Comparison of ENCODE assay signal across 29 cellular contexts in genomic region chr2:181766129-181766528, GRCh38.
"Had no signal": no experiment of that assay in that cellular context is flagged by ENCODE, and none has a peak within 500 bp of the region (broad histone marks: within the 10 kb centered on the region; RNA-seq: fewer than 3 reads in every experiment).

No MANE protein-coding gene starts in this region.

- H3K27ac ChIP-seq: left lung, lower lobe of right lung, neural progenitor cell, neutrophil, parathyroid adenoma, right atrium auricular region, right lobe of liver, stomach, thyroid gland, transverse colon, upper lobe of left lung, vagina had no signal

- H3K4me3 Mint-ChIP-seq: naive B cell; natural killer cell; nephron progenitor cell; neural progenitor cell; stimulated activated naive B cell treated with anti-CD40 and anti-IgM and Interleukin-4, amounts not matched to agents 10 μg/mL and 1 μg/mL and 100 μg/mL, for 72 hours had no signal

- H2AFZ ChIP-seq: neural progenitor cell, parathyroid adenoma had no signal

- H3K27ac Mint-ChIP-seq: naive B cell; natural killer cell; nephron progenitor cell; neural progenitor cell; stimulated activated naive B cell treated with anti-CD40 and anti-IgM and Interleukin-4, amounts not matched to agents 10 μg/mL and 1 μg/mL and 100 μg/mL, for 72 hours had no signal

- H3K36me3 ChIP-seq: left lung, lower lobe of right lung, neural progenitor cell, neutrophil, right atrium auricular region, right lobe of liver, stomach, thyroid gland, transverse colon, upper lobe of left lung, vagina had no signal

- H3K9me3 Mint-ChIP-seq: stimulated activated naive B cell treated with anti-CD40 and anti-IgM and Interleukin-4, amounts not matched to agents 10 μg/mL and 1 μg/mL and 100 μg/mL, for 72 hours had no signal

- ATAC-seq: left colon; left lung; lower lobe of right lung; natural killer cell; right lobe of liver; stimulated activated naive B cell treated with anti-CD40 and anti-IgM and Interleukin-4, amounts not matched to agents 10 μg/mL and 1 μg/mL and 100 μg/mL, for 72 hours; stimulated activated naive CD8-positive, alpha-beta T cell treated with anti-CD3 and anti-CD28 coated beads, Interleukin-15, Interleukin-2, amounts not matched to agents 100 U/mL and 50 U/mL, for 24 hours had no signal

- H3K4me1 ChIP-seq: left lung, lower lobe of right lung, parathyroid adenoma, right atrium auricular region, right lobe of liver, thyroid gland, transverse colon, upper lobe of left lung had no signal

- H3K27me3 Mint-ChIP-seq: naive B cell had no signal

- H3K4me3 ChIP-seq: left lung, lower lobe of right lung, neural progenitor cell, right atrium auricular region, right lobe of liver, smooth muscle cell, stomach, testis, thyroid gland, transverse colon, upper lobe of left lung, vagina had no signal

- H3K79me2 ChIP-seq: parathyroid adenoma had no signal

- H3K4me2 ChIP-seq: neural progenitor cell, smooth muscle cell had no signal

- H3K27me3 ChIP-seq: left lung, neural progenitor cell, neutrophil, right atrium auricular region, right lobe of liver, stomach, testis, thyroid gland, transverse colon, upper lobe of left lung, vagina had no signal

- H3K4me1 Mint-ChIP-seq: naive B cell; natural killer cell; stimulated activated naive B cell treated with anti-CD40 and anti-IgM and Interleukin-4, amounts not matched to agents 10 μg/mL and 1 μg/mL and 100 μg/mL, for 72 hours had no signal

- DNase-seq: hippocampal formation; kidney; left colon; left lung; lower lobe of right lung; mammary epithelial cell; mesenchymal stem cell; naive B cell; natural killer cell; nephron progenitor cell; occipital lobe; right lobe of liver; stimulated activated CD4-positive, alpha-beta T cell treated with anti-CD3 and anti-CD28 coated beads, Interleukin-1b, Interleukin-23, amount 100 ng/mL, for 48 hours; stimulated activated CD4-positive, alpha-beta T cell treated with anti-CD3 and anti-CD28 coated beads, Interleukin-2, amount 100 ng/mL, for 48 hours; stimulated activated CD4-positive, alpha-beta T cell treated with anti-CD3 and anti-CD28 coated beads, Interleukin-4, amount 100 ng/mL, for 4 hours; stimulated activated CD8-positive, alpha-beta memory T cell treated with anti-CD3 and anti-CD28 coated beads, Interleukin-4, amount 100 ng/mL, for 48 hours; stimulated activated naive B cell treated with anti-CD40 and anti-IgM and Interleukin-4, amounts not matched to agents 10 μg/mL and 1 μg/mL and 100 μg/mL, for 72 hours; stimulated activated naive CD8-positive, alpha-beta T cell treated with anti-CD3 and anti-CD28 coated beads, Interleukin-15, Interleukin-2, amounts not matched to agents 100 U/mL and 50 U/mL, for 24 hours; stomach; testis; thyroid gland; transverse colon; upper lobe of left lung had no signal

- H3K9me3 ChIP-seq: left lung, lower lobe of right lung, neutrophil, right atrium auricular region, right lobe of liver, stomach, testis, thyroid gland, transverse colon, upper lobe of left lung, vagina had no signal

- H3K9ac ChIP-seq: neural progenitor cell, parathyroid adenoma had no signal

- H3K36me3 Mint-ChIP-seq: naive B cell; natural killer cell; neural progenitor cell; stimulated activated naive B cell treated with anti-CD40 and anti-IgM and Interleukin-4, amounts not matched to agents 10 μg/mL and 1 μg/mL and 100 μg/mL, for 72 hours had no signal
